Comparison of ENCODE assay signal across 8 cellular contexts in genomic region chr13:20808874-20809273, GRCh38.
"Had no signal": no experiment of that assay in that cellular context is flagged by ENCODE, and none has a peak within 500 bp of the region (broad histone marks: within the 10 kb centered on the region; RNA-seq: fewer than 3 reads in every experiment).

No MANE protein-coding gene starts in this region.

- H3K4me3 Mint-ChIP-seq: HFFc6 had no signal

- H3K27ac Mint-ChIP-seq: HFFc6 had no signal

- ATAC-seq: HCT116 had no signal

- H3K4me1 ChIP-seq: HAP-1 had no signal

- DNase-seq: GM23248, GOT3, H7, HFFc6, IMR-90 had no signal

- H3K9me3 ChIP-seq: HAP-1 had no signal

- H3K27ac ChIP-seq: GM23248, HL-60 had no signal

- H3K9me3 Mint-ChIP-seq: HFFc6 had no signal

- H3K4me3 ChIP-seq: GM23248, HAP-1 had no signal
